ENCODE assay signal across 8 cellular contexts in the genomic region with DNA sequence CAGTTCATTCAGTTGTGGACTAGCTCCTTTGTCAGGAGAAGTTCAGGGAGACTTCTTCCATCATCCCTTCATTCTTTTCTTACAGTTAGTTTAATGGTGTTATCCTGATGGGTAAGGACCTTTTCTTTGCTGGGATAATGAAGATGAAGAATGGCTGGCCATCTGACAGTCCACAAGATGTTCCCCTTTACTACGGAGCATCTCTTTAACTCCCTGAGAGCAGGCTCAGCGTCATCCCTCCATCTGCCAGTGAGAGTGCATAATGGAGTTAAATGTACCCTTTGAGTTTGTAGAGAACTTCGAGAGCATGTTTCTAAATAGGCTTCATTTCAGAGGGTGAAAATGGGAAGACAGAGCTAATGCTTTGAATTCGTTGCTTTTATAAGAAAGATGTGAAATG. TPM values are rescaled to one million over a fixed set of nuclear protein-coding genes. Genes with fewer than 3 reads are reported as not detected.
DNase-seq lines count a peak whose midpoint lies in the region; ATAC-seq and TF ChIP-seq lines count a peak whose summit lies in the region.

No MANE protein-coding gene starts in this region.

- no peak for TF ChIP-seq CTCF in WTC11 (IDR thresholded peaks at IDR 0.05)

- H3K4me3 Mint-ChIP-seq in IgD-negative memory B cell (peak overlapping the region; percentile 97 to 99 (median 98)), WTC11 (peak overlapping the region; percentile 98)

- peak overlapping the region; percentile 84 for H3K4me3 ChIP-seq in skeletal muscle cell (ENCODE audit: low read depth, low read length)

- DNase-seq in EL (peak; percentile 53), WTC11 (ENCODE audit: low spot score) (no peak), glomerular visceral epithelial cell (ENCODE audit: extremely low spot score) (peak; percentile 29), skeletal muscle cell (ENCODE audit: low read depth) (no peak), ecto neural progenitor cell (ENCODE audit: low spot score) (no peak)

- H3K4me1 Mint-ChIP-seq in IgD-negative memory B cell: peaks cover 29 to 42% (median 34%) of the 10 kb centered on the region in 3 donors
- H3K4me1 Mint-ChIP-seq in WTC11: peaks cover 45% of the 10 kb centered on the region

- H3K36me3 Mint-ChIP-seq in IgD-negative memory B cell (no peaks in the 10 kb centered on the region), WTC11 (peaks cover 21% of the 10 kb centered on the region)

- CTCF ChIA-PET in WTC11 (lab: Charles Lee): interaction anchor here (0.5 to 1.6 kb wide), 4 partner anchors 88 to 172 kb away, joined by 3 to 4 read pairs (median 3); no protein-coding TSS in a partner anchor

- ATAC-seq in WTC11: no peak
- ATAC-seq in GM18519 (IDR thresholded peaks at IDR 0.05; ENCODE audit: low FRiP score, unreplicated experiment): no peak
- ATAC-seq in GM18511 (IDR thresholded peaks at IDR 0.05; ENCODE audit: unreplicated experiment): no peak

- H3K9me3 Mint-ChIP-seq in IgD-negative memory B cell: no peaks in the 10 kb centered on the region
- no peaks in the 10 kb centered on the region for H3K9me3 Mint-ChIP-seq in WTC11

- POLR2A ChIA-PET in WTC11 (lab: Charles Lee): interaction anchor here (3.9 kb wide), 1 partner anchor 142 kb away, joined by 30 read pairs; the partner anchor contains the start of gene RBX1

- peak overlapping the region; percentile 25 to 99 (median 84) for H3K27ac Mint-ChIP-seq in IgD-negative memory B cell
- H3K27ac Mint-ChIP-seq in WTC11: peak overlapping the region; percentile 96

- H3K27me3 Mint-ChIP-seq in IgD-negative memory B cell: no peaks in the 10 kb centered on the region
- H3K27me3 Mint-ChIP-seq in WTC11 (ENCODE audit: low read depth): no peaks in the 10 kb centered on the region

TF ChIP-seq in WTC11, 78 proteins besides CTCF, POLR2A, EP300 and RAD21:
- no peak for TF ChIP-seq USF1 (CRISPR knock-in tag; IDR thresholded peaks at IDR 0.05)

RNA-seq across cellular contexts. Expression of gene EP300, which starts 1.6 kb away (rescaled TPM):
- polyA plus RNA-seq in IgD-negative memory B cell: 26.0 TPM
- 95.6 to 97.1 TPM (median 95.8 TPM) in 3 replicates for total RNA-seq in WTC11 (2021)

Comparison
In these comparisons a context has a peak if more than half of its experiments do, and no peak if none do; other contexts are left out.
1. DNase-seq: peak in EL (single experiment) and glomerular visceral epithelial cell (single experiment); none in WTC11 (single experiment), skeletal muscle cell (single experiment) and ecto neural progenitor cell (single experiment).